Comparison of ENCODE assay signal across 8 cellular contexts in genomic region chr10:125144693-125145623, GRCh38. TPM values are rescaled to one million over a fixed set of nuclear protein-coding genes. Genes with fewer than 3 reads are reported as not detected.
DNase-seq lines count a peak whose midpoint lies in the region; ATAC-seq, FAIRE-seq and TF ChIP-seq lines count a peak whose summit lies in the region.

No MANE protein-coding gene starts in this region.

- no peak for TF ChIP-seq EP300 in GM12878 (IDR thresholded peaks at IDR 0.05; ENCODE audit: borderline replicate concordance in 1 of 2, control insufficient read depth in 1 of 2, low read depth in 2 of 2, low read length in 2 of 2)

- ATAC-seq in DND-41 (ENCODE audit: insufficient read depth, low read depth) (peak; percentile 55; the same call in 1 of the 3 replicates), GM12878 (peak; percentile 57), HG03520 (IDR thresholded peaks at IDR 0.05; ENCODE audit: unreplicated experiment) (no peak)

- H3K9ac ChIP-seq in DND-41 (ENCODE audit: low read depth, low read length) (no peak overlapping the region), GM12878 (ENCODE audit: control insufficient read depth, insufficient read depth, low read length) (no peak overlapping the region)

- TF ChIP-seq POLR2A in GM12878 (IDR thresholded peaks at IDR 0.05; ENCODE audit: low read depth, low read length) = no peak

- H3K27me3 ChIP-seq in DND-41 (ENCODE audit: insufficient read depth, low read length, poor library complexity) (no peaks in the 10 kb centered on the region), GM12878 (replicated peaks in 1 of 2; ENCODE audit: control insufficient read depth in 2 of 2, insufficient read depth in 2 of 2, low read length in 1 of 2) (peaks cover 2 to 5% of the 10 kb centered on the region in 2 experiments; a peak in 2 of 4 replicates), kidney epithelial cell (ENCODE audit: control insufficient read depth, insufficient read depth, low read length) (no peaks in the 10 kb centered on the region), tibial artery (no peaks in the 10 kb centered on the region)

- no peak for FAIRE-seq in GM12878 (lab: Jason Lieb, UNC)

- POLR2A ChIA-PET in GM12878 (lab: Charles Lee) = no interaction called here

- H4K20me1 ChIP-seq in DND-41 (ENCODE audit: insufficient read depth, low read length) = peaks cover 79% of the 10 kb centered on the region
- no peaks in the 10 kb centered on the region; the same call in 1 of the 2 replicates for H4K20me1 ChIP-seq in GM12878 (ENCODE audit: control insufficient read depth, insufficient read depth)

- H3K36me3 ChIP-seq in DND-41 (ENCODE audit: insufficient read depth, low read length) (0 out of 2 replicates have a peak, but pooled peaks cover 1% of the 10 kb centered on the region), GM12878 (ENCODE audit: control insufficient read depth in 2 of 2, insufficient read depth in 2 of 2, low read length in 1 of 2) (no peaks in the 10 kb centered on the region), kidney epithelial cell (ENCODE audit: control insufficient read depth, insufficient read depth, low read length) (no peaks in the 10 kb centered on the region), tibial artery (peaks cover 0 to 5% (median 0%) of the 10 kb centered on the region in 3 donors)

- DNase-seq in DND-41 (peak; percentile 20), HT-29 (ENCODE audit: low spot score) (peak; percentile 37), GM12878 (ENCODE audit: low read depth, low spot score) (no peak), kidney epithelial cell (ENCODE audit: low read depth) (no peak), tibial artery (no peak), NCI-H2029 (lab: John Stamatoyannopoulos, UW) (no peak), T-helper 9 cell (no peak)

- H3K27ac ChIP-seq in DND-41 (ENCODE audit: low read length) (no peak overlapping the region), GM12878 (ENCODE audit: control insufficient read depth, insufficient read depth) (no peak overlapping the region), tibial artery (peak overlapping the region in 1 of 2 donors; percentile 14)

- H3K4me1 ChIP-seq in DND-41 (ENCODE audit: insufficient read depth, low read length) (no peaks in the 10 kb centered on the region), GM12878 (ENCODE audit: control insufficient read depth, insufficient read depth, low read length) (peaks cover 3% of the 10 kb centered on the region; the same call in 1 of the 2 replicates), tibial artery (peaks cover 7 to 94% (median 70%) of the 10 kb centered on the region in 4 donors)

- H3K9me3 ChIP-seq in DND-41 (ENCODE audit: insufficient read depth, low read length, severe bottlenecking) (no peaks in the 10 kb centered on the region), GM12878 (replicated peaks; ENCODE audit: control insufficient read depth, insufficient read depth, low read length) (no peaks in the 10 kb centered on the region), tibial artery (no peaks in the 10 kb centered on the region)

- H2AFZ ChIP-seq in DND-41 (ENCODE audit: low read depth, low read length) (no peak overlapping the region), GM12878 (ENCODE audit: control insufficient read depth, low read depth, low read length) (no peak overlapping the region)

- SMC1A ChIA-PET in GM12878 (lab: Charles Lee; ENCODE audit: uncharacterized antibody, unreplicated experiment) = no interaction called here

- BruUV-seq in GM12878 (replicated peaks; lab: Mats Ljungman, UMichigan) = no TSS peak

- TF ChIP-seq CTCF in DND-41 (IDR thresholded peaks at IDR 0.05; ENCODE audit: borderline replicate concordance, extremely low read depth, low read length, poor library complexity, severe bottlenecking) (peak; percentile 44), GM12878 (IDR thresholded peaks at IDR 0.05 in 2 of 3, conservative IDR thresholded peaks at IDR 0.05 in 1 of 3; ENCODE audit: control insufficient read depth in 2 of 3, extremely low read depth in 1 of 3, insufficient read depth in 1 of 3, low read depth in 3 of 3, low read length in 3 of 3) (peak; percentile 20 to 32 (median 26); a peak in 3 of 6 replicates), kidney epithelial cell (IDR thresholded peaks at IDR 0.05; ENCODE audit: insufficient read depth, low read length, poor library complexity, severe bottlenecking) (peak; percentile 51), tibial artery (IDR thresholded peaks at IDR 0.05) (peak; percentile 17 to 21)

- in situ Hi-C loops in GM12878 (cut with MboI) = no loop called here

- H3K4me2 ChIP-seq in DND-41 (ENCODE audit: insufficient read depth, low read length) (no peak overlapping the region), GM12878 (ENCODE audit: control insufficient read depth, insufficient read depth) (no peak overlapping the region)

- intact Hi-C loops in GM12878 (cut with micrococcal nuclease; ENCODE audit: unreplicated experiment) = loop anchor here (2.0 kb wide), 1 partner anchor 96 kb away; no protein-coding TSS in a partner anchor
- intact Hi-C loops in tibial artery (cut with DNase I; ENCODE audit: low total_unique reads) = loop anchor here (5.0 kb wide), 1 partner anchor 673 kb away; no protein-coding TSS in a partner anchor

- 0 out of 2 replicates have a peak, but pooled peaks have one; percentile 12 for TF ChIP-seq RAD21 in GM12878 (IDR thresholded peaks at IDR 0.05; ENCODE audit: insufficient read depth, low read depth, low read length)

- H3K4me3 ChIP-seq in DND-41 (ENCODE audit: low read depth in 1 of 2, low read length in 2 of 2) (no peak overlapping the region), GM12878 (no peak overlapping the region), kidney epithelial cell (ENCODE audit: low read depth, low read length) (no peak overlapping the region), tibial artery (no peak overlapping the region)

- WGBS in GM12878 (ENCODE audit: insufficient coverage, insufficient replicate concordance, low lambda C conversion rate, missing lambda C conversion rate) = 10% methylated on average over 13 of the region's 13 CpGs

- CTCF ChIA-PET in GM12878 (lab: Yijun Ruan, JAX) = interaction anchor here (0.8 to 1.0 kb wide), 2 partner anchors 97 kb away, joined by 4 to 5 read pairs; no protein-coding TSS in a partner anchor

- RAD21 ChIA-PET in GM12878 (lab: Charles Lee; ENCODE audit: unreplicated experiment) = no interaction called here

- H3K79me2 ChIP-seq in DND-41 (ENCODE audit: insufficient read depth, low read length) (peaks cover 95% of the 10 kb centered on the region), GM12878 (ENCODE audit: control insufficient read depth, insufficient read depth, low read length) (no peaks in the 10 kb centered on the region)

TF ChIP-seq in GM12878, 131 proteins besides CTCF, POLR2A, EP300 and RAD21:
- TF ChIP-seq MYB (IDR thresholded peaks at IDR 0.05; ENCODE audit: borderline replicate concordance, low read depth, low read length) (no peak), EGR1 (IDR thresholded peaks at IDR 0.05; ENCODE audit: borderline replicate concordance in 1 of 2, low read depth in 2 of 2, low read length in 2 of 2) (0 out of 3 replicates have a peak, but pooled peaks of 1 of the 2 experiments have one; percentile 26), SMC3 (IDR thresholded peaks at IDR 0.05; ENCODE audit: borderline replicate concordance, low read length) (peak; percentile 28; the same call in 1 of the 2 replicates)

RNA-seq across cellular contexts. Expression of gene CTBP2, which starts 15.4 kb away (rescaled TPM):
- 171 and 207 TPM in 2 replicates for total RNA-seq in HT-29 (2014; rRNA removed; shearing (Covaris generic))
- 1.0 and 2.1 TPM in 2 replicates for total RNA-seq in GM12878 (2013; cell fraction: nucleolus; rRNA removed)
- 0.05 and 0.28 TPM in 2 replicates for total RNA-seq in GM12878 (2014; rRNA removed)
- 0.14 TPM in 1 of 2 replicates, not detected in the other for total RNA-seq in GM12878 (2014; rRNA removed; fragmentation: Illumina TruSeq; extraction: Trizol)
- 0.56 and 0.72 TPM in 2 replicates for total RNA-seq in GM12878 (2021)
- 0.05 TPM for polyA plus RNA-seq in GM12878 (2011; ENCODE audit: low read depth)
- polyA plus RNA-seq in GM12878 (2011; rRNA removed) = 0.01 and 0.03 TPM in 2 replicates
- polyA plus RNA-seq in GM12878 (2011; cell fraction: cytosol; rRNA removed) = 0.03 and 0.05 TPM in 2 replicates
- polyA plus RNA-seq in GM12878 (2011; cell fraction: nucleus; rRNA removed) = 0.03 and 0.13 TPM in 2 replicates
- polyA plus RNA-seq in GM12878 (2012) = 0.21 and 0.53 TPM in 2 replicates
- 0.04 and 0.21 TPM in 2 replicates for polyA plus RNA-seq in GM12878 (2014; fragmentation: Illumina TruSeq; extraction: Trizol)
- polyA plus RNA-seq in GM12878 (2014; fragmentation: Nextera tagmentation; extraction: Ambion mirVana) = under 1 TPM; 0.02 TPM
- polyA plus RNA-seq in GM12878 (2014; rRNA removed) = not detected in 2 replicates
- under 1 TPM; 0.08 to 0.20 TPM for polyA plus RNA-seq in GM12878 (2016; fragmentation: Nextera tagmentation; extraction: Ambion mirVana)
- polyA minus RNA-seq in GM12878 (2011; rRNA and poly(A)+ RNA removed) = 0.05 TPM in 1 of 2 replicates, not detected in the other
- polyA minus RNA-seq in GM12878 (2011; cell fraction: cytosol; rRNA and poly(A)+ RNA removed) = 0.94 and 2.0 TPM in 2 replicates
- polyA minus RNA-seq in GM12878 (2011; cell fraction: nucleus; rRNA and poly(A)+ RNA removed) = under 0.01 and 0.19 TPM in 2 replicates
- total RNA-seq in kidney epithelial cell = 124 and 136 TPM in 2 replicates

Comparison
In these comparisons a context has a peak if more than half of its experiments do, and no peak if none do; other contexts are left out.
1. DNase-seq: peak in DND-41 (single experiment) and HT-29 (single experiment); none in GM12878 (single experiment), kidney epithelial cell (single experiment), tibial artery (0 of 2), NCI-H2029 (single experiment) and T-helper 9 cell (single experiment).
2. RNA of gene CTBP2, which starts 15.4 kb away (total RNA-seq): 171 to 207 TPM in HT-29 and 124 to 136 TPM in kidney epithelial cell; 0.05 to 2.1 TPM in GM12878; every median in the first group is over 10 times any median in the second.
3. Peak in every context shown above with its lines, with median percentiles within 50 percentile points of each other: CTCF ChIP-seq.